Comparison of ENCODE assay signal across 28 cellular contexts in the genomic region with DNA sequence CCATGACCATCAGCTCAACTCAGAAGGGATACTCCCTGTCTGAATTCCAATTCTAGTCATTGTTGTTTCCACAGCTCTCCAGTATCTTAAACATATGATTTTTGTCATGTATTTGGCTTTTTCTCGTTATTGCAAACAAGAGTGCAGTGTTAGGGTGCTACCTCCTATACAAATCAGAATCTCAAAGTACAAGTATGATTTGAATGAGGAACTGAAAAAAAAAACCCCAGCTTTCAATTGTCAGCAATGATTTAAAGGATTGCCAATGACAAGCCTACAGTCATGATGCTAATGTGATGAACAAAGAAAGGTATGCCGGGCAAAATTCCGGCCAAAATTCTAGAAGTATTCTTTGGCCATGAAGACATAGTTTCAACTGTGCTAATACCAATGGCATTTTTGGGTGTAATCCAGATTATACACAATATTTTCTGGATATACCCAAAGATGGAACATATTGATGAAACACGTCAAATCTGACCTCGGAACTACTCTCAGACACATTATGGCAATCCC. TPM values are rescaled to one million over a fixed set of nuclear protein-coding genes. Genes with fewer than 3 reads are reported as not detected.
"Had no signal": no experiment of that assay in that cellular context is flagged by ENCODE, and none has a peak within 500 bp of the region (broad histone marks: within the 10 kb centered on the region; RNA-seq: fewer than 3 reads in every experiment).

No MANE protein-coding gene starts in this region.

- H3K27me3 ChIP-seq: adrenal gland, brain microvascular endothelial cell, dorsolateral prefrontal cortex, left lung, right atrium auricular region, testis, transverse colon had no signal

- DNase-seq: activated CD4-positive, alpha-beta memory T cell treated with anti-CD3 and anti-CD28 coated beads for 36 hours; activated CD4-positive, CD25-positive, alpha-beta regulatory T cell treated with anti-CD3 and anti-CD28 coated beads, Interleukin-2, amount 50 U/mL, for 72 hours; activated CD8-positive, alpha-beta memory T cell treated with anti-CD3 and anti-CD28 coated beads, Interleukin-2, amount 50 U/mL, for 4 hours; activated effector memory CD4-positive, alpha-beta T cell treated with anti-CD3 and anti-CD28 coated beads, Interleukin-2, amount 50 U/mL, for 16 hours; activated naive CD4-positive, alpha-beta T cell treated with anti-CD3 and anti-CD28 coated beads for 36 hours; activated naive CD8-positive, alpha-beta T cell treated with anti-CD3 and anti-CD28 coated beads for 36 hours; activated T-cell treated with anti-CD3 and anti-CD28 coated beads, Interleukin-2, amount 50 U/mL, for 1 hour; adrenal gland; aorta; brain microvascular endothelial cell; dorsolateral prefrontal cortex; effector memory CD4-positive, alpha-beta T cell; gastrocnemius medialis; glutamatergic neuron; left lung; lower lobe of right lung; mesenchymal stem cell; naive thymus-derived CD8-positive, alpha-beta T cell; spleen; stimulated activated CD4-positive, alpha-beta T cell treated with anti-CD3 and anti-CD28 coated beads, Interleukin-2, amount 100 ng/mL, for 48 hours; stimulated activated naive CD8-positive, alpha-beta T cell treated with anti-CD3 and anti-CD28 coated beads, Interleukin-15, Interleukin-2, amounts not matched to agents 100 U/mL and 50 U/mL, for 24 hours; T-helper 9 cell; testis; transverse colon had no signal

- H3K36me3 ChIP-seq: adrenal gland, brain microvascular endothelial cell, gastrocnemius medialis, left lung, lower lobe of right lung, right atrium auricular region, spleen, transverse colon, WERI-Rb-1 had no signal

- H3K9me3 ChIP-seq: gastrocnemius medialis, lower lobe of right lung, right atrium auricular region, testis had no signal

- ATAC-seq: gastrocnemius medialis; left lung; lower lobe of right lung; naive thymus-derived CD8-positive, alpha-beta T cell; stimulated activated naive CD8-positive, alpha-beta T cell treated with anti-CD3 and anti-CD28 coated beads, Interleukin-15, Interleukin-2, amounts not matched to agents 100 U/mL and 50 U/mL, for 24 hours had no signal

- H3K27ac ChIP-seq: adrenal gland, brain microvascular endothelial cell, coronary artery, dorsolateral prefrontal cortex, gastrocnemius medialis, left lung, lower lobe of right lung, right atrium auricular region, spleen, testis, transverse colon, WERI-Rb-1 had no signal

- H3K4me1 ChIP-seq: adrenal gland, gastrocnemius medialis, left lung, lower lobe of right lung, right atrium auricular region, spleen, transverse colon had no signal

- H3K4me3 ChIP-seq: adrenal gland, coronary artery, dorsolateral prefrontal cortex, gastrocnemius medialis, left lung, lower lobe of right lung, right atrium auricular region, spleen, testis, transverse colon had no signal

RNA-seq across cellular contexts. Expression of a gene that starts 40.8 kb away (rescaled TPM):
- total RNA-seq: urinary bladder had no signal
